ENCODE assay signal across 31 cellular contexts in genomic region chrX:147342197-147342596, GRCh38.
"Had no signal": no experiment of that assay in that cellular context is flagged by ENCODE, and none has a peak within 500 bp of the region (broad histone marks: within the 10 kb centered on the region; RNA-seq: fewer than 3 reads in every experiment).

No MANE protein-coding gene starts in this region.

- H3K4me3 ChIP-seq: coronary artery, esophagus muscularis mucosa, heart right ventricle, lower lobe of right lung, mucosa of descending colon, pancreas, smooth muscle cell, suprapubic skin, transverse colon, upper lobe of right lung, uterus had no signal

- H3K36me3 ChIP-seq: esophagus muscularis mucosa, heart right ventricle, lower lobe of right lung, neutrophil, pancreas, suprapubic skin, transverse colon, upper lobe of right lung, uterus had no signal

- H3K27ac ChIP-seq: coronary artery, esophagus muscularis mucosa, foreskin keratinocyte, heart right ventricle, lower lobe of right lung, neutrophil, pancreas, suprapubic skin, transverse colon, upper lobe of right lung, uterus had no signal

- DNase-seq: dermis blood vessel endothelial cell; effector memory CD4-positive, alpha-beta T cell; foreskin keratinocyte; glutamatergic neuron; heart right ventricle; hypothalamus; immature natural killer cell; islet precursor cell; kidney glomerular epithelial cell; left colon; left ventricle myocardium superior; lower lobe of right lung; mesenchymal stem cell; mucosa of descending colon; naive B cell; pancreas; stimulated activated CD4-positive, alpha-beta T cell treated with anti-CD3 and anti-CD28 coated beads, Interleukin-12 subunit alpha, Interleukin-12 subunit beta, amount 100 ng/mL, for 4 hours; stimulated activated CD4-positive, alpha-beta T cell treated with anti-CD3 and anti-CD28 coated beads, Interleukin-1b, Interleukin-23, amount 100 ng/mL, for 48 hours; stimulated activated CD4-positive, alpha-beta T cell treated with anti-CD3 and anti-CD28 coated beads, Interleukin-4, amount 100 ng/mL, for 1 hour; stimulated activated CD8-positive, alpha-beta memory T cell treated with anti-CD3 and anti-CD28 coated beads, Interleukin-4, amount 100 ng/mL, for 48 hours; stimulated activated naive CD4-positive, alpha-beta T cell; stimulated activated naive CD8-positive, alpha-beta T cell treated with anti-CD3 and anti-CD28 coated beads, Interleukin-15, amount 100 ng/mL, for 72 hours; transverse colon; upper lobe of right lung; uterus had no signal

- H3K27me3 ChIP-seq: esophagus muscularis mucosa, foreskin keratinocyte, heart right ventricle, neutrophil, suprapubic skin, transverse colon, upper lobe of right lung, uterus had no signal

- FAIRE-seq: endothelial cell of umbilical vein had no signal

- H3K9me3 ChIP-seq: esophagus muscularis mucosa, heart right ventricle, lower lobe of right lung, mucosa of descending colon, neutrophil, pancreas, suprapubic skin, transverse colon, upper lobe of right lung, uterus had no signal

- H3K4me1 ChIP-seq: esophagus muscularis mucosa, foreskin keratinocyte, heart right ventricle, lower lobe of right lung, pancreas, suprapubic skin, transverse colon, upper lobe of right lung, uterus had no signal
